ENCODE assay signal across 22 cellular contexts in genomic region chr14:105426416-105427130, GRCh38. TPM values are rescaled to one million over a fixed set of nuclear protein-coding genes. Genes with fewer than 3 reads are reported as not detected.
DNase-seq lines count a peak whose midpoint lies in the region; ATAC-seq and TF ChIP-seq lines count a peak whose summit lies in the region.
"Had no signal": no experiment of that assay in that cellular context is flagged by ENCODE, and none has a peak within 500 bp of the region (broad histone marks: within the 10 kb centered on the region; RNA-seq: fewer than 3 reads in every experiment).

No MANE protein-coding gene starts in this region.

- H2BK5ac ChIP-seq in trophoblast cell (ENCODE audit: low read depth, low read length, poor library complexity): no peak overlapping the region

- no peak overlapping the region for H2BK12ac ChIP-seq in trophoblast cell (ENCODE audit: low read length)

- H3K4me1 ChIP-seq in trophoblast cell (ENCODE audit: control insufficient read depth in 1 of 2, insufficient read depth in 2 of 2, low read length in 2 of 2): peaks cover 5 to 9% of the 10 kb centered on the region in 2 experiments

- no CpG with 5 or more reads among the region's 21 CpGs for WGBS in trophoblast cell (ENCODE audit: extremely low coverage, insufficient coverage, insufficient read length)

- peaks cover 8% of the 10 kb centered on the region for H3K9me3 ChIP-seq in trophoblast cell (ENCODE audit: insufficient read depth, low read depth, low read length)
- H3K9me3 ChIP-seq: Peyer's patch had no signal

- ATAC-seq in activated naive CD8-positive, alpha-beta T cell treated with anti-CD3 and anti-CD28 coated beads, Interleukin-2, amount 50 U/mL, for 24 hours: no peak
- ATAC-seq in activated T-helper 17 cell treated with anti-CD3 and anti-CD28 coated beads, Interleukin-2, amount 50 U/mL, for 72 hours (replicated peaks): no peak
- ATAC-seq: Right ventricle myocardium inferior had no signal

- H3K9ac ChIP-seq in trophoblast cell (ENCODE audit: low read length): no peak overlapping the region

- H3K4me1 Mint-ChIP-seq in activated naive CD8-positive, alpha-beta T cell treated with anti-CD3 and anti-CD28 coated beads for 36 hours: peaks cover 21% of the 10 kb centered on the region
- H3K4me1 Mint-ChIP-seq in activated naive CD8-positive, alpha-beta T cell treated with anti-CD3 and anti-CD28 coated beads, Interleukin-2, amount 50 U/mL, for 24 hours: peaks cover 31% of the 10 kb centered on the region
- no peaks in the 10 kb centered on the region for H3K4me1 Mint-ChIP-seq in endothelial cell (ENCODE audit: unreplicated experiment)
- peaks cover 9% of the 10 kb centered on the region for H3K4me1 Mint-ChIP-seq in activated T-helper 17 cell treated with anti-CD3 and anti-CD28 coated beads, Interleukin-2, amount 50 U/mL, for 72 hours
- peaks cover 35 to 46% of the 10 kb centered on the region in 2 donors for H3K4me1 Mint-ChIP-seq in immature natural killer cell

- peaks cover 24 to 29% of the 10 kb centered on the region in 2 experiments for H3K36me3 ChIP-seq in trophoblast cell (ENCODE audit: control insufficient read depth in 1 of 2, insufficient read depth in 2 of 2, low read length in 2 of 2)
- H3K36me3 ChIP-seq: Peyer's patch had no signal

- no peak overlapping the region for H2BK120ac ChIP-seq in trophoblast cell (ENCODE audit: insufficient read depth, low read length, poor library complexity)

- H3K23ac ChIP-seq in trophoblast cell (ENCODE audit: low read length): no peak overlapping the region

- POLR2A ChIA-PET in RWPE1 (lab: Yijun Ruan, JAX; ENCODE audit: low non-redundant PET): no interaction called here

- H2AK5ac ChIP-seq in trophoblast cell (ENCODE audit: low read length): no peak overlapping the region

- H3K4ac ChIP-seq in trophoblast cell (ENCODE audit: low read depth, low read length): peak overlapping the region; percentile 66

- no peak overlapping the region for H3K4me3 Mint-ChIP-seq in activated naive CD8-positive, alpha-beta T cell treated with anti-CD3 and anti-CD28 coated beads for 36 hours
- no peak overlapping the region for H3K4me3 Mint-ChIP-seq in activated naive CD8-positive, alpha-beta T cell treated with anti-CD3 and anti-CD28 coated beads, Interleukin-2, amount 50 U/mL, for 24 hours
- H3K4me3 Mint-ChIP-seq in endothelial cell (ENCODE audit: unreplicated experiment) (peak overlapping the region; percentile 56), immature natural killer cell (no peak overlapping the region)
- H3K4me3 Mint-ChIP-seq in activated T-helper 17 cell treated with anti-CD3 and anti-CD28 coated beads, Interleukin-2, amount 50 U/mL, for 72 hours: no peak overlapping the region
- H3K4me3 Mint-ChIP-seq: CD14-positive monocyte, IgD-negative memory B cell had no signal

- no peaks in the 10 kb centered on the region for H3K27me3 ChIP-seq in trophoblast cell (ENCODE audit: insufficient read depth, low read length)
- H3K27me3 ChIP-seq: Peyer's patch had no signal

- H2AFZ ChIP-seq in trophoblast cell (ENCODE audit: insufficient read depth, low read length, poor library complexity): no peak overlapping the region

- no peak overlapping the region for H3K4me2 ChIP-seq in trophoblast cell (ENCODE audit: low read length)

- H3K79me1 ChIP-seq in trophoblast cell (ENCODE audit: low read length): no peaks in the 10 kb centered on the region

- no peak overlapping the region for H3K18ac ChIP-seq in trophoblast cell (ENCODE audit: low read length)

- H4K8ac ChIP-seq in trophoblast cell (ENCODE audit: low read depth, low read length): no peak overlapping the region

- H3K36me3 Mint-ChIP-seq in activated naive CD8-positive, alpha-beta T cell treated with anti-CD3 and anti-CD28 coated beads for 36 hours: peaks cover 75% of the 10 kb centered on the region
- H3K36me3 Mint-ChIP-seq in activated naive CD8-positive, alpha-beta T cell treated with anti-CD3 and anti-CD28 coated beads, Interleukin-2, amount 50 U/mL, for 24 hours (ENCODE audit: low read depth): peaks cover 59% of the 10 kb centered on the region
- H3K36me3 Mint-ChIP-seq in endothelial cell (ENCODE audit: low read depth, unreplicated experiment): peaks cover 11% of the 10 kb centered on the region
- peaks cover 68% of the 10 kb centered on the region for H3K36me3 Mint-ChIP-seq in activated T-helper 17 cell treated with anti-CD3 and anti-CD28 coated beads, Interleukin-2, amount 50 U/mL, for 72 hours (ENCODE audit: low read depth)
- peaks cover 0 to 3% (median 0%) of the 10 kb centered on the region in 3 donors for H3K36me3 Mint-ChIP-seq in immature natural killer cell

- no peaks in the 10 kb centered on the region for H3K27me3 Mint-ChIP-seq in activated naive CD8-positive, alpha-beta T cell treated with anti-CD3 and anti-CD28 coated beads for 36 hours
- H3K27me3 Mint-ChIP-seq in activated naive CD8-positive, alpha-beta T cell treated with anti-CD3 and anti-CD28 coated beads, Interleukin-2, amount 50 U/mL, for 24 hours: no peaks in the 10 kb centered on the region
- H3K27me3 Mint-ChIP-seq in endothelial cell (ENCODE audit: unreplicated experiment): peaks cover 10% of the 10 kb centered on the region
- H3K27me3 Mint-ChIP-seq in activated T-helper 17 cell treated with anti-CD3 and anti-CD28 coated beads, Interleukin-2, amount 50 U/mL, for 72 hours: no peaks in the 10 kb centered on the region
- peaks cover 0 to 4% (median 0%) of the 10 kb centered on the region in 3 donors for H3K27me3 Mint-ChIP-seq in immature natural killer cell (ENCODE audit: low read depth in 3 of 3)
- H3K27me3 Mint-ChIP-seq: IgD-negative memory B cell had no signal

- H3K79me2 ChIP-seq in trophoblast cell (ENCODE audit: control insufficient read depth, insufficient read depth, low read length, poor library complexity): peaks cover 9% of the 10 kb centered on the region

- no peak overlapping the region for H4K12ac ChIP-seq in trophoblast cell (ENCODE audit: low read depth, low read length)

- peak overlapping the region; percentile 7; the same call in 1 of the 2 replicates for H3K27ac ChIP-seq in RWPE1
- H3K27ac ChIP-seq in trophoblast cell (ENCODE audit: low read depth, low read length): no peak overlapping the region
- H3K27ac ChIP-seq: Peyer's patch had no signal

- no peak overlapping the region for H3K4me3 ChIP-seq in trophoblast cell (ENCODE audit: low read depth, low read length)
- H3K4me3 ChIP-seq: Peyer's patch had no signal

- CTCF ChIA-PET in RWPE1 (lab: Yijun Ruan, JAX): no interaction called here

- no peak for DNase-seq in activated naive CD8-positive, alpha-beta T cell treated with anti-CD3 and anti-CD28 coated beads for 36 hours
- DNase-seq in activated naive CD8-positive, alpha-beta T cell treated with anti-CD3 and anti-CD28 coated beads, Interleukin-2, amount 50 U/mL, for 24 hours: no peak
- DNase-seq in RWPE1 (ENCODE audit: low spot score) (no peak), endothelial cell (ENCODE audit: low spot score) (no peak), trophoblast cell (no peak), immature natural killer cell (no peak)
- no peak for DNase-seq in activated CD8-positive, alpha-beta memory T cell treated with anti-CD3 and anti-CD28 coated beads for 24 hours
- DNase-seq: 8988T, DMS79 treated with DMSO at 0.1 percent for 48 hours, GOT3, Karpas-422, MV-4-11, NCI-H1105 treated with DMSO at 0.1 percent for 48 hours, NCI-H2029 treated with DMSO at 0.1 percent for 48 hours, NCI-H524 treated with DMSO at 0.1 percent for 48 hours, Peyer's patch had no signal

- H3K9me3 Mint-ChIP-seq in activated naive CD8-positive, alpha-beta T cell treated with anti-CD3 and anti-CD28 coated beads for 36 hours: peaks cover 2% of the 10 kb centered on the region
- H3K9me3 Mint-ChIP-seq in activated naive CD8-positive, alpha-beta T cell treated with anti-CD3 and anti-CD28 coated beads, Interleukin-2, amount 50 U/mL, for 24 hours: peaks cover 4% of the 10 kb centered on the region
- H3K9me3 Mint-ChIP-seq in endothelial cell (ENCODE audit: unreplicated experiment): no peaks in the 10 kb centered on the region
- no peaks in the 10 kb centered on the region for H3K9me3 Mint-ChIP-seq in activated T-helper 17 cell treated with anti-CD3 and anti-CD28 coated beads, Interleukin-2, amount 50 U/mL, for 72 hours
- no peaks in the 10 kb centered on the region for H3K9me3 Mint-ChIP-seq in immature natural killer cell
- H3K9me3 Mint-ChIP-seq: IgD-negative memory B cell had no signal

- no peak for TF ChIP-seq CTCF in RWPE1 (conservative IDR thresholded peaks at IDR 0.05; ENCODE audit: low read depth)
- no peak for TF ChIP-seq CTCF in endothelial cell (IDR thresholded peaks at IDR 0.05; ENCODE audit: unreplicated experiment)

- H4K91ac ChIP-seq in trophoblast cell (ENCODE audit: low read depth, low read length): no peak overlapping the region

- no peak overlapping the region for H3K14ac ChIP-seq in trophoblast cell (ENCODE audit: low read length)

- peak overlapping the region; percentile 42 for H3K27ac Mint-ChIP-seq in activated naive CD8-positive, alpha-beta T cell treated with anti-CD3 and anti-CD28 coated beads for 36 hours
- no peak overlapping the region for H3K27ac Mint-ChIP-seq in activated naive CD8-positive, alpha-beta T cell treated with anti-CD3 and anti-CD28 coated beads, Interleukin-2, amount 50 U/mL, for 24 hours
- H3K27ac Mint-ChIP-seq in endothelial cell (ENCODE audit: unreplicated experiment): no peak overlapping the region
- H3K27ac Mint-ChIP-seq in activated T-helper 17 cell treated with anti-CD3 and anti-CD28 coated beads, Interleukin-2, amount 50 U/mL, for 72 hours: no peak overlapping the region
- peak overlapping the region in 2 of 6 donors; percentile 59 to 62 for H3K27ac Mint-ChIP-seq in immature natural killer cell
- H3K27ac Mint-ChIP-seq: IgD-negative memory B cell had no signal

RNA-seq across cellular contexts. Expression of gene MTA1, which starts 6.9 kb away (rescaled TPM):
- 100 to 1,000 TPM; 148 to 149 TPM for total RNA-seq in activated naive CD8-positive, alpha-beta T cell treated with anti-CD3 and anti-CD28 coated beads for 36 hours
- 150 TPM for total RNA-seq in endothelial cell (ENCODE audit: unreplicated experiment)
- polyA plus RNA-seq in trophoblast cell (2013): 90.0 and 91.2 TPM in 2 replicates
- total RNA-seq in activated T-helper 17 cell treated with anti-CD3 and anti-CD28 coated beads, Interleukin-2, amount 50 U/mL, for 72 hours: 100 to 1,000 TPM in 1 of 2 donors, 10 to 100 TPM in 1; 99.4 to 144 TPM
- 1 to 10 TPM in 2 of 3 donors, under 1 TPM in 1; 0.82 to 3.0 (median 2.8) TPM for polyA plus RNA-seq in immature natural killer cell

RNA-seq across cellular contexts. Expression of gene TEX22, which starts 28.2 kb away (rescaled TPM):
- total RNA-seq in activated naive CD8-positive, alpha-beta T cell treated with anti-CD3 and anti-CD28 coated beads for 36 hours: 1 to 10 TPM in 1 of 2 experiments, under 1 TPM in 1; 0.56 to 2.1 TPM
- 1.1 TPM for total RNA-seq in endothelial cell (ENCODE audit: unreplicated experiment)
- 0.04 and 0.10 TPM in 2 replicates for polyA plus RNA-seq in trophoblast cell (2013)
- total RNA-seq in activated T-helper 17 cell treated with anti-CD3 and anti-CD28 coated beads, Interleukin-2, amount 50 U/mL, for 72 hours: 1 to 10 TPM in 1 of 2 donors, under 1 TPM in 1; 0.95 to 3.7 TPM
- 1 to 10 TPM in 1 of 3 donors, under 1 TPM in 2; 0.52 to 1.0 (median 0.79) TPM for polyA plus RNA-seq in immature natural killer cell
- total RNA-seq: M059J had no signal

RNA-seq across cellular contexts. Expression of gene CRIP2, which starts 48.0 kb away (rescaled TPM):
- under 1 TPM; 0.16 to 0.41 TPM for total RNA-seq in activated naive CD8-positive, alpha-beta T cell treated with anti-CD3 and anti-CD28 coated beads for 36 hours
- total RNA-seq in endothelial cell (ENCODE audit: unreplicated experiment): 67.4 TPM
- polyA plus RNA-seq in trophoblast cell (2013): 85.1 and 90.0 TPM in 2 replicates
- 1 to 10 TPM in 1 of 2 donors, under 1 TPM in 1; 0.97 to 2.2 TPM for total RNA-seq in activated T-helper 17 cell treated with anti-CD3 and anti-CD28 coated beads, Interleukin-2, amount 50 U/mL, for 72 hours
- polyA plus RNA-seq in immature natural killer cell: 10 to 100 TPM in 2 of 3 donors, 1 to 10 TPM in 1; 5.7 to 30.2 (median 18.1) TPM
- total RNA-seq: OCI-LY7 had no signal

Comparison
In these comparisons a context has a peak if more than half of its experiments do, and no peak if none do; other contexts are left out.
1. RNA of gene CRIP2, which starts 48.0 kb away (total RNA-seq): 67.4 TPM in endothelial cell (single experiment); 0.97 to 2.2 TPM in activated T-helper 17 cell treated with anti-CD3 and anti-CD28 coated beads, Interleukin-2, amount 50 U/mL, for 72 hours and 0.16 to 0.41 TPM in activated naive CD8-positive, alpha-beta T cell treated with anti-CD3 and anti-CD28 coated beads for 36 hours; every median in the first group is over 10 times any median in the second.